8 cellular contexts compared by ENCODE assay signal in genomic region chr3:160564949-160565441, GRCh38. TPM values are rescaled to one million over a fixed set of nuclear protein-coding genes. Genes with fewer than 3 reads are reported as not detected.
DNase-seq lines count a peak whose midpoint lies in the region; ATAC-seq lines count a peak whose summit lies in the region.

No MANE protein-coding gene starts in this region.

- H3K9me3 ChIP-seq in endocrine pancreas (ENCODE audit: control insufficient read depth, low read length): no peaks in the 10 kb centered on the region
- H3K9me3 ChIP-seq in mononuclear cell (ENCODE audit: low read depth, low read length): no peaks in the 10 kb centered on the region

- H3K9ac ChIP-seq in endocrine pancreas (ENCODE audit: control insufficient read depth, insufficient read depth, low read length): peak overlapping the region; percentile 91

- H3K4me3 ChIP-seq in endocrine pancreas (ENCODE audit: control insufficient read depth, insufficient read depth, low read length) (no peak overlapping the region), mononuclear cell (ENCODE audit: low read length) (peak overlapping the region; percentile 83)

- DNase-seq in NCI-H446 (lab: John Stamatoyannopoulos, UW) (peak; percentile 31 to 60), NCI-H446 treated with DMSO at 0.1 percent for 48 hours (lab: John Stamatoyannopoulos, UW) (no peak), NCI-H1048 (lab: John Stamatoyannopoulos, UW) (peak; percentile 1)
- DNase-seq in activated CD4-positive, alpha-beta T cell treated with anti-CD3 and anti-CD28 coated beads, Interleukin-2, amount 50 U/mL, for 4 hours: peak; percentile 47 to 51
- DNase-seq in stimulated activated naive CD8-positive, alpha-beta T cell treated with anti-CD3 and anti-CD28 coated beads, Interleukin-15, Interleukin-2, amounts not matched to agents 100 U/mL and 50 U/mL, for 24 hours: peak; percentile 71

- ATAC-seq in HG02588 (IDR thresholded peaks at IDR 0.05; ENCODE audit: unreplicated experiment): peak; percentile 41
- ATAC-seq in stimulated activated naive CD8-positive, alpha-beta T cell treated with anti-CD3 and anti-CD28 coated beads, Interleukin-15, Interleukin-2, amounts not matched to agents 100 U/mL and 50 U/mL, for 24 hours: peak; percentile 63

- H3K27me3 ChIP-seq in endocrine pancreas (ENCODE audit: control insufficient read depth, insufficient read depth, low read length) (no peaks in the 10 kb centered on the region), mononuclear cell (ENCODE audit: insufficient read depth, low read length) (no peaks in the 10 kb centered on the region)

- no peaks in the 10 kb centered on the region for H3K36me3 ChIP-seq in endocrine pancreas (ENCODE audit: control insufficient read depth, insufficient read depth, low read length)

- peaks cover 42% of the 10 kb centered on the region for H3K4me1 ChIP-seq in endocrine pancreas (ENCODE audit: control insufficient read depth, insufficient read depth, low read length)
- H3K4me1 ChIP-seq in mononuclear cell (ENCODE audit: insufficient read depth, low read length): peaks cover 24% of the 10 kb centered on the region

RNA-seq across cellular contexts. Expression of gene KPNA4, which starts 0.4 kb away (rescaled TPM):
- 32.8 TPM for total RNA-seq in mononuclear cell
